In the genomic region with DNA sequence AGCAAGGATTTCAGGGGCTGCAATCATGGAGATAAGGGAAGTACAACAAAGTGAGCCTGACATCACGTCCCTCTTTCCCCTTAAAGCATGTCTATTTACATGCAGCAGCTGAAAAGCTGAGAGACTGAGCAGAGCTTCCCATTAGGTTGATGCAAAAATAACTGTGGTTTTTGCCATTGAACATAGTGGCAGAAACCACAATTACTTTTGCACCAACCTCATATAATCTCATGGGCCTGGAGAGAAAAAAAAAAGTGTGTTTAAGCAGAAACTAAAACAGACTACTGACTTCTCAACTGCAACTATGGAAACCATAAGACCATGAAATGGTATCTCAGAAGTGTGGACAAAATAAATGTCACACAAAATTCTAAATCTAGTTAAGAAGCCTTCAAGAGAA, we compare ENCODE assay signal across 12 cellular contexts. TPM values are rescaled to one million over a fixed set of nuclear protein-coding genes. Genes with fewer than 3 reads are reported as not detected.
A peak's percentile ranks its signal among the peaks of the same experiment; 100 is the strongest.
DNase-seq lines count a peak whose midpoint lies in the region; ATAC-seq and TF ChIP-seq lines count a peak whose summit lies in the region.
"Had no signal": no experiment of that assay in that cellular context is flagged by ENCODE, and none has a peak within 500 bp of the region (broad histone marks: within the 10 kb centered on the region; RNA-seq: fewer than 3 reads in every experiment).

No MANE protein-coding gene starts in this region.

- H3K27me3 ChIP-seq in heart left ventricle (no peaks in the 10 kb centered on the region), right cardiac atrium (ENCODE audit: control insufficient read depth, insufficient read depth) (no peaks in the 10 kb centered on the region), esophagus (ENCODE audit: control insufficient read depth in 1 of 2, insufficient read depth in 2 of 2, low read length in 2 of 2) (no peaks in the 10 kb centered on the region), upper lobe of left lung (no peaks in the 10 kb centered on the region)
- H3K27me3 ChIP-seq: SJSA1 had no signal

- H3K9me3 ChIP-seq in heart left ventricle (no peaks in the 10 kb centered on the region), right cardiac atrium (ENCODE audit: control insufficient read depth, low read length) (no peaks in the 10 kb centered on the region), esophagus (ENCODE audit: control insufficient read depth in 2 of 2, insufficient read depth in 1 of 2, low read depth in 1 of 2, low read length in 1 of 2) (no peaks in the 10 kb centered on the region), upper lobe of left lung (no peaks in the 10 kb centered on the region)
- H3K9me3 ChIP-seq: SJSA1 had no signal

- peaks cover 23 to 100% (median 94%) of the 10 kb centered on the region in 12 donors for H3K4me1 ChIP-seq in heart left ventricle
- H3K4me1 ChIP-seq in right cardiac atrium (ENCODE audit: control insufficient read depth, insufficient read depth, low read length) = peaks cover 41% of the 10 kb centered on the region
- peaks cover 37 to 50% of the 10 kb centered on the region in 2 donors for H3K4me1 ChIP-seq in esophagus (ENCODE audit: control insufficient read depth in 2 of 2, insufficient read depth in 2 of 2, low read length in 1 of 2)
- peaks cover 82 to 87% (median 86%) of the 10 kb centered on the region in 4 donors for H3K4me1 ChIP-seq in upper lobe of left lung

- no peak for DNase-seq in heart left ventricle
- DNase-seq in right cardiac atrium = no peak
- peak; percentile 25 for DNase-seq in OCI-M1 (lab: John Stamatoyannopoulos, UW)
- no peak for DNase-seq in upper lobe of left lung
- no peak for DNase-seq in mucosa of gallbladder (ENCODE audit: low spot score)
- no peak for DNase-seq in retina
- DNase-seq: activated CD8-positive, alpha-beta memory T cell treated with anti-CD3 and anti-CD28 coated beads, Interleukin-2, amount 50 U/mL, for 48 hours; AML-193; NCI-H187 treated with DMSO at 0.1 percent for 48 hours had no signal

- H3K36me3 ChIP-seq in heart left ventricle (peaks cover 0 to 39% (median 23%) of the 10 kb centered on the region in 9 donors), esophagus (ENCODE audit: control insufficient read depth in 2 of 2, insufficient read depth in 2 of 2, low read length in 1 of 2) (peaks cover 3 to 15% of the 10 kb centered on the region in 2 donors), upper lobe of left lung (peaks cover 7 to 34% (median 23%) of the 10 kb centered on the region in 4 donors)

- TF ChIP-seq CTCF in heart left ventricle (IDR thresholded peaks at IDR 0.05) (no peak), upper lobe of left lung (IDR thresholded peaks at IDR 0.05) (no peak)

- ATAC-seq in heart left ventricle (no peak), right cardiac atrium (no peak), upper lobe of left lung (ENCODE audit: low FRiP score in 2 of 2) (no peak), HG02759 (IDR thresholded peaks at IDR 0.05; ENCODE audit: unreplicated experiment) (no peak)

- no peak for TF ChIP-seq EP300 in upper lobe of left lung (IDR thresholded peaks at IDR 0.05)

- intact Hi-C loops in heart left ventricle (cut with DNase I) (loop anchor here in 5 of 10 donors (2.0 to 10.0 kb wide), 3 partner anchors 49 to 397 kb away; a partner anchor contains a TSS), right cardiac atrium (cut with DNase I) (loop anchor here in 1 of 4 donors (5.0 kb wide), 1 partner anchor 49 kb away; a partner anchor contains a TSS)

- 46 to 67% (median 54%) methylated on average over 1 of the region's 1 CpG for WGBS in heart left ventricle, 4 donors
- WGBS in right cardiac atrium = 66% methylated on average over 1 of the region's 1 CpG
- 75 to 86% methylated on average over 1 of the region's 1 CpG for WGBS in esophagus, 2 donors
- WGBS in upper lobe of left lung, 2 donors = 65 to 72% methylated on average over 1 of the region's 1 CpG

- H3K27ac ChIP-seq in heart left ventricle (peak overlapping the region in 7 of 12 donors; percentile 75 to 94 (median 87)), right cardiac atrium (ENCODE audit: low read length) (no peak overlapping the region), esophagus (ENCODE audit: low read depth in 2 of 2, low read length in 1 of 2) (peak overlapping the region; percentile 91 to 97), upper lobe of left lung (peak overlapping the region; percentile 70 to 90 (median 82))
- H3K27ac ChIP-seq: SJSA1 had no signal

- no peak overlapping the region for H3K4me3 ChIP-seq in heart left ventricle
- H3K4me3 ChIP-seq in right cardiac atrium (ENCODE audit: low read length) = no peak overlapping the region
- no peak overlapping the region for H3K4me3 ChIP-seq in esophagus (ENCODE audit: low read depth in 1 of 2, low read length in 2 of 2)
- no peak overlapping the region for H3K4me3 ChIP-seq in upper lobe of left lung
- H3K4me3 ChIP-seq: SJSA1 had no signal

- TF ChIP-seq POLR2A in heart left ventricle (IDR thresholded peaks at IDR 0.05) (no peak), upper lobe of left lung (IDR thresholded peaks at IDR 0.05) (no peak)

RNA-seq across cellular contexts. Expression of a gene that starts 48.2 kb away (rescaled TPM):
- total RNA-seq in heart left ventricle = 10 to 100 TPM; 27.1 to 36.8 (median 33.3) TPM
- polyA plus RNA-seq in heart left ventricle = 100 to 1,000 TPM in 1 of 2 donors, 10 to 100 TPM in 1; 83.5 to 120 TPM
- 10 to 100 TPM; 31.2 to 37.7 (median 34.2) TPM for total RNA-seq in right cardiac atrium
- polyA plus RNA-seq in right cardiac atrium = 58.0 TPM
- 10 to 100 TPM; 82.5 to 90.1 TPM for polyA plus RNA-seq in esophagus
- total RNA-seq in upper lobe of left lung = 10 to 100 TPM; 42.3 to 93.2 (median 69.8) TPM
- 50.0 TPM for total RNA-seq in mucosa of gallbladder

RNA-seq across cellular contexts. Expression of a gene that starts 50.8 kb away (rescaled TPM):
- 10 to 100 TPM in 2 of 9 donors, 1 to 10 TPM in 7; 2.1 to 15.6 (median 6.0) TPM for total RNA-seq in heart left ventricle
- polyA plus RNA-seq in heart left ventricle = 10 to 100 TPM in 1 of 2 donors, 1 to 10 TPM in 1; 6.5 to 23.4 TPM
- 10 to 100 TPM in 3 of 4 donors, 1 to 10 TPM in 1; 9.3 to 15.6 (median 12.6) TPM for total RNA-seq in right cardiac atrium
- 18.5 TPM for polyA plus RNA-seq in right cardiac atrium
- 1 to 10 TPM; 2.0 to 3.3 TPM for polyA plus RNA-seq in esophagus
- 10 to 100 TPM in 4 of 6 donors, 1 to 10 TPM in 2; 2.6 to 48.2 (median 16.2) TPM for total RNA-seq in upper lobe of left lung
- 11.7 TPM for total RNA-seq in mucosa of gallbladder
- total RNA-seq: SJSA1 had no signal

RNA-seq across cellular contexts. Expression of a gene that starts 51.2 kb away (rescaled TPM):
- total RNA-seq in heart left ventricle (10 to 100 TPM in 6 of 9 donors, 1 to 10 TPM in 3; 8.1 to 41.1 (median 12.0) TPM), right cardiac atrium (10 to 100 TPM; 15.9 to 20.1 (median 17.3) TPM), upper lobe of left lung (100 to 1,000 TPM in 5 of 6 donors, 10 to 100 TPM in 1; 94.7 to 436 (median 163) TPM), mucosa of gallbladder (150 TPM)
- polyA plus RNA-seq in heart left ventricle (10 to 100 TPM; 16.3 to 45.7 TPM), right cardiac atrium (13.7 TPM), esophagus (100 to 1,000 TPM; 173 to 211 TPM)
